27 cellular contexts compared by ENCODE assay signal in the genomic region with DNA sequence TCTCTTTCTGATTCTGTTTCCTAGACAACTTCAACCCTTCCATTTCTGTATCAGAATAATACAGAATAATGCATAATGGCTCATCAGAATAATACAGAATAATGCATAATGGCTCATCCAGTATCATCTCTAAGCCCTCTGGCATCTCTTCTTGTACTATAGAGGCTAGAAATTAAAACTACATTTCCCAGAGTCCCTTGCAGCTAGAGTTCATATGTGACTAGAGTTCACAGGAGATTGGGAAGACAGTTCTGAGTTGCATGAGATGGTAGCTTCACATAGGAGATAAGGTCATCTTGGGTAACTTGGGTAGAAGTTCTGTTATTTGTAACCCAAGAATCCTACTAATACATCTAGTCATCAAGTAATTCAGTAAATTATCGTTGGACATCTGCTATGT.
"Had no signal": no experiment of that assay in that cellular context is flagged by ENCODE, and none has a peak within 500 bp of the region (broad histone marks: within the 10 kb centered on the region; RNA-seq: fewer than 3 reads in every experiment).

No MANE protein-coding gene starts in this region.

- H3K36me3 ChIP-seq: left ventricle myocardium inferior, pancreas, prostate gland, sigmoid colon, spleen, suprapubic skin, thoracic aorta, tibial artery, upper lobe of right lung had no signal

- H3K36me3 Mint-ChIP-seq: naive thymus-derived CD4-positive, alpha-beta T cell; natural killer cell treated with Interleukin-12 subunit alpha and Interleukin-12 subunit beta and Interleukin-15 and Interleukin-18, amount 100 ng/mL, for 72 hours; stimulated activated effector memory CD8-positive, alpha-beta T cell treated with anti-CD3 and anti-CD28 coated beads, Interleukin-12 subunit alpha, Interleukin-12 subunit beta, amount 100 ng/mL, for 72 hours had no signal

- H3K4me1 Mint-ChIP-seq: naive thymus-derived CD4-positive, alpha-beta T cell; neural crest cell had no signal

- H3K79me2 ChIP-seq: hepatocyte had no signal

- H3K27me3 ChIP-seq: pancreas, sigmoid colon, spleen, suprapubic skin, tibial artery, upper lobe of right lung had no signal

- ATAC-seq: mucosa of descending colon; naive thymus-derived CD4-positive, alpha-beta T cell; natural killer cell treated with Interleukin-12 subunit alpha and Interleukin-12 subunit beta and Interleukin-15 and Interleukin-18, amount 100 ng/mL, for 72 hours; pancreas; right cardiac atrium; stimulated activated effector memory CD8-positive, alpha-beta T cell treated with anti-CD3 and anti-CD28 coated beads, Interleukin-12 subunit alpha, Interleukin-12 subunit beta, amount 100 ng/mL, for 72 hours; upper lobe of right lung had no signal

- H3K4me1 ChIP-seq: left ventricle myocardium inferior, pancreas, prostate gland, sigmoid colon, spleen, suprapubic skin, tibial artery, upper lobe of right lung had no signal

- DNase-seq: islet precursor cell; left ventricle myocardium inferior; midbrain; mucosa of descending colon; naive thymus-derived CD4-positive, alpha-beta T cell; nucleus accumbens; pancreas; posterior cingulate gyrus; retina; right cardiac atrium; sigmoid colon; small intestine; spleen; stimulated activated CD4-positive, alpha-beta T cell treated with anti-CD3 and anti-CD28 coated beads, Interleukin-4, amount 100 ng/mL, for 24 hours; stimulated activated naive CD4-positive, alpha-beta T cell; tibial artery; trophoblast cell; upper lobe of right lung had no signal

- H3K4me3 Mint-ChIP-seq: naive thymus-derived CD4-positive, alpha-beta T cell; natural killer cell treated with Interleukin-12 subunit alpha and Interleukin-12 subunit beta and Interleukin-15 and Interleukin-18, amount 100 ng/mL, for 72 hours; neural crest cell; stimulated activated effector memory CD8-positive, alpha-beta T cell treated with anti-CD3 and anti-CD28 coated beads, Interleukin-12 subunit alpha, Interleukin-12 subunit beta, amount 100 ng/mL, for 72 hours; stimulated activated naive CD8-positive, alpha-beta T cell treated with anti-CD3 and anti-CD28 coated beads, Interleukin-15, Interleukin-2, amounts not matched to agents 100 ng/mL and 50 ng/mL, for 24 hours had no signal

- H3K4me3 ChIP-seq: hepatocyte, left ventricle myocardium inferior, lung, mucosa of descending colon, pancreas, prostate gland, sigmoid colon, spleen, suprapubic skin, thoracic aorta, tibial artery, upper lobe of right lung had no signal

- H3K9me3 ChIP-seq: left ventricle myocardium inferior, mucosa of descending colon, pancreas, prostate gland, sigmoid colon, spleen, suprapubic skin, thoracic aorta, tibial artery, upper lobe of right lung had no signal

- H3K27ac ChIP-seq: hepatocyte, left ventricle myocardium inferior, pancreas, prostate gland, sigmoid colon, spleen, suprapubic skin, thoracic aorta, tibial artery, upper lobe of right lung had no signal

- H3K9me3 Mint-ChIP-seq: natural killer cell treated with Interleukin-12 subunit alpha and Interleukin-12 subunit beta and Interleukin-15 and Interleukin-18, amount 100 ng/mL, for 72 hours; stimulated activated effector memory CD8-positive, alpha-beta T cell treated with anti-CD3 and anti-CD28 coated beads, Interleukin-12 subunit alpha, Interleukin-12 subunit beta, amount 100 ng/mL, for 72 hours; stimulated activated naive CD8-positive, alpha-beta T cell treated with anti-CD3 and anti-CD28 coated beads, Interleukin-15, Interleukin-2, amounts not matched to agents 100 ng/mL and 50 ng/mL, for 24 hours had no signal

- H2AFZ ChIP-seq: hepatocyte had no signal

- H3K27ac Mint-ChIP-seq: naive thymus-derived CD4-positive, alpha-beta T cell; natural killer cell treated with Interleukin-12 subunit alpha and Interleukin-12 subunit beta and Interleukin-15 and Interleukin-18, amount 100 ng/mL, for 72 hours; stimulated activated effector memory CD8-positive, alpha-beta T cell treated with anti-CD3 and anti-CD28 coated beads, Interleukin-12 subunit alpha, Interleukin-12 subunit beta, amount 100 ng/mL, for 72 hours; stimulated activated naive CD8-positive, alpha-beta T cell treated with anti-CD3 and anti-CD28 coated beads, Interleukin-15, Interleukin-2, amounts not matched to agents 100 ng/mL and 50 ng/mL, for 24 hours had no signal

- FAIRE-seq: pancreas, small intestine had no signal

- H3K4me2 ChIP-seq: hepatocyte had no signal
